33 cellular contexts compared by ENCODE assay signal in genomic region chr17:49564638-49565037, GRCh38. TPM values are rescaled to one million over a fixed set of nuclear protein-coding genes. Genes with fewer than 3 reads are reported as not detected.
"Had no signal": no experiment of that assay in that cellular context is flagged by ENCODE, and none has a peak within 500 bp of the region (broad histone marks: within the 10 kb centered on the region; RNA-seq: fewer than 3 reads in every experiment).

No MANE protein-coding gene starts in this region.

- H3K9me3 Mint-ChIP-seq: activated CD4-positive, alpha-beta T cell treated with anti-CD3 and anti-CD28 coated beads, Interleukin-2, amount 10 ng/mL, durations not matched to agents 7 days and 5 days; activated naive CD4-positive, alpha-beta T cell treated with anti-CD3 and anti-CD28 coated beads for 36 hours; activated naive CD4-positive, alpha-beta T cell treated with anti-CD3 and anti-CD28 coated beads, Interleukin-2, amount 50 U/mL, for 72 hours; activated T-cell treated with anti-CD3 and anti-CD28 coated beads, Interleukin-2, amount 50 U/mL, for 24 hours had no signal

- DNase-seq: activated CD4-positive, alpha-beta T cell treated with anti-CD3 and anti-CD28 coated beads, Interleukin-2, amount 10 ng/mL, durations not matched to agents 7 days and 5 days; activated CD4-positive, alpha-beta T cell treated with anti-CD3 and anti-CD28 coated beads, Interleukin-2, amount 50 U/mL, for 48 hours; activated CD4-positive, CD25-positive, alpha-beta regulatory T cell; activated CD8-positive, alpha-beta T cell treated with anti-CD3 and anti-CD28 coated beads, Interleukin-2, amount 10 ng/mL, durations not matched to agents 7 days and 5 days; activated gamma-delta T cell treated with Interleukin-2 at 50 U/mL for 16 hours; activated naive CD4-positive, alpha-beta T cell treated with anti-CD3 and anti-CD28 coated beads for 36 hours; activated T-cell treated with anti-CD3 and anti-CD28 coated beads, Interleukin-2, amount 50 U/mL, for 24 hours; adrenal gland; body of pancreas; Karpas-422; KBM-7; MM.1S; MV-4-11; NCI-H1092; NCI-H1436 treated with DMSO at 0.1 percent for 48 hours; NCI-H1694 treated with DMSO at 0.1 percent for 48 hours; NCI-H2029; NCI-H345; NCI-H524 treated with DMSO at 0.1 percent for 48 hours; NK-92 treated with Interleukin-12 subunit alpha and Interleukin-12 subunit beta, amount 100 ng/mL, for 24 hours; SHP77 treated with DMSO at 0.1 percent for 48 hours; SW 1271; T1000; WERI-Rb-1 had no signal

- H3K27me3 ChIP-seq: body of pancreas, breast epithelium, SJSA1 had no signal

- H3K36me3 ChIP-seq: adrenal gland, breast epithelium, SJSA1, WERI-Rb-1 had no signal

- H3K4me3 ChIP-seq: adrenal gland, body of pancreas, breast epithelium, SJSA1 had no signal

- H3K27ac Mint-ChIP-seq: activated CD4-positive, alpha-beta T cell treated with anti-CD3 and anti-CD28 coated beads, Interleukin-2, amount 10 ng/mL, durations not matched to agents 7 days and 5 days; activated CD8-positive, alpha-beta T cell treated with anti-CD3 and anti-CD28 coated beads, Interleukin-2, amount 10 ng/mL, durations not matched to agents 7 days and 5 days; activated naive CD4-positive, alpha-beta T cell treated with anti-CD3 and anti-CD28 coated beads for 36 hours; activated naive CD4-positive, alpha-beta T cell treated with anti-CD3 and anti-CD28 coated beads, Interleukin-2, amount 50 U/mL, for 72 hours; activated T-cell treated with anti-CD3 and anti-CD28 coated beads, Interleukin-2, amount 50 U/mL, for 24 hours had no signal

- H3K4me3 Mint-ChIP-seq: activated CD4-positive, alpha-beta T cell treated with anti-CD3 and anti-CD28 coated beads, Interleukin-2, amount 10 ng/mL, durations not matched to agents 7 days and 5 days; activated CD8-positive, alpha-beta T cell treated with anti-CD3 and anti-CD28 coated beads, Interleukin-2, amount 10 ng/mL, durations not matched to agents 7 days and 5 days; activated naive CD4-positive, alpha-beta T cell treated with anti-CD3 and anti-CD28 coated beads for 36 hours; activated T-cell treated with anti-CD3 and anti-CD28 coated beads, Interleukin-2, amount 50 U/mL, for 24 hours had no signal

- H3K36me3 Mint-ChIP-seq: activated naive CD4-positive, alpha-beta T cell treated with anti-CD3 and anti-CD28 coated beads, Interleukin-2, amount 50 U/mL, for 72 hours had no signal

- ATAC-seq: activated CD8-positive, alpha-beta T cell treated with anti-CD3 and anti-CD28 coated beads, Interleukin-2, amount 10 ng/mL, durations not matched to agents 7 days and 5 days; activated naive CD4-positive, alpha-beta T cell treated with anti-CD3 and anti-CD28 coated beads, Interleukin-2, amount 50 U/mL, for 72 hours; body of pancreas; Panc1; SK-N-SH treated with all-trans-retinoic acid at 6 μM for 48 hours had no signal

- H3K27ac ChIP-seq: body of pancreas, breast epithelium, SJSA1, WERI-Rb-1 had no signal

- H3K9me3 ChIP-seq: adrenal gland, body of pancreas, breast epithelium, SJSA1 had no signal

RNA-seq across cellular contexts. Expression of gene NXPH3, which starts 11.0 kb away (rescaled TPM):
- total RNA-seq: activated CD4-positive, alpha-beta T cell treated with anti-CD3 and anti-CD28 coated beads, Interleukin-2, amount 10 ng/mL, durations not matched to agents 7 days and 5 days; activated CD8-positive, alpha-beta T cell treated with anti-CD3 and anti-CD28 coated beads, Interleukin-2, amount 10 ng/mL, durations not matched to agents 7 days and 5 days; NCI-H460; RPMI7951; T-helper 1 cell treated with Interleukin-12 subunit alpha and Interleukin-12 subunit beta and Interleukin-4 antibody, amounts not matched to agents 30 ng/mL and 1 ng/mL, for 36 hours; T-helper 2 cell treated with Interferon-gamma antibody and Interleukin-4, amounts not matched to agents 100 ng/mL and 5 ng/mL, for 36 hours had no signal
